In genomic region chr17:74863420-74864296, GRCh38 we compare ENCODE assay signal across 1 cellular context.
A peak's percentile ranks its signal among the peaks of the same experiment; 100 is the strongest.
TF ChIP-seq lines count a peak whose summit lies in the region.

No MANE protein-coding gene starts in this region.

TF ChIP-seq in HepG2, 621 proteins besides CTCF, POLR2A, EP300 and RAD21:
- TF ChIP-seq, protein P1, sequence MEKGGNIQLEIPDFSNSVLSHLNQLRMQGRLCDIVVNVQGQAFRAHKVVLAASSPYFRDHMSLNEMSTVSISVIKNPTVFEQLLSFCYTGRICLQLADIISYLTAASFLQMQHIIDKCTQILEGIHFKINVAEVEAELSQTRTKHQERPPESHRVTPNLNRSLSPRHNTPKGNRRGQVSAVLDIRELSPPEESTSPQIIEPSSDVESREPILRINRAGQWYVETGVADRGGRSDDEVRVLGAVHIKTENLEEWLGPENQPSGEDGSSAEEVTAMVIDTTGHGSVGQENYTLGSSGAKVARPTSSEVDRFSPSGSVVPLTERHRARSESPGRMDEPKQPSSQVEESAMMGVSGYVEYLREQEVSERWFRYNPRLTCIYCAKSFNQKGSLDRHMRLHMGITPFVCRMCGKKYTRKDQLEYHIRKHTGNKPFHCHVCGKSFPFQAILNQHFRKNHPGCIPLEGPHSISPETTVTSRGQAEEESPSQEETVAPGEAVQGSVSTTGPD (CRISPR knock-in tag; IDR thresholded peaks at IDR 0.05): no peak
- TF ChIP-seq, protein P2, sequence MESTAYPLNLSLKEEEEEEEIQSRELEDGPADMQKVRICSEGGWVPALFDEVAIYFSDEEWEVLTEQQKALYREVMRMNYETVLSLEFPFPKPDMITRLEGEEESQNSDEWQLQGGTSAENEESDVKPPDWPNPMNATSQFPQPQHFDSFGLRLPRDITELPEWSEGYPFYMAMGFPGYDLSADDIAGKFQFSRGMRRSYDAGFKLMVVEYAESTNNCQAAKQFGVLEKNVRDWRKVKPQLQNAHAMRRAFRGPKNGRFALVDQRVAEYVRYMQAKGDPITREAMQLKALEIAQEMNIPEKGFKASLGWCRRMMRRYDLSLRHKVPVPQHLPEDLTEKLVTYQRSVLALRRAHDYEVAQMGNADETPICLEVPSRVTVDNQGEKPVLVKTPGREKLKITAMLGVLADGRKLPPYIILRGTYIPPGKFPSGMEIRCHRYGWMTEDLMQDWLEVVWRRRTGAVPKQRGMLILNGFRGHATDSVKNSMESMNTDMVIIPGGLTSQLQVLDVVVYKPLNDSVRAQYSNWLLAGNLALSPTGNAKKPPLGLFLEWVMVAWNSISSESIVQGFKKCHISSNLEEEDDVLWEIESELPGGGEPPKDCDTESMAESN (CRISPR knock-in tag; conservative IDR thresholded peaks at IDR 0.05): peak; percentile 77; the same call in 1 of the 2 replicates
- TF ChIP-seq ATF7 (IDR thresholded peaks at IDR 0.05) (no peak), ATF7 (CRISPR knock-in tag; IDR thresholded peaks at IDR 0.05) (0 out of 2 replicates have a peak, but pooled peaks have one; percentile 9), ZNF3 (CRISPR knock-in tag; IDR thresholded peaks at IDR 0.05) (peak; percentile 94), ZNF205 (CRISPR knock-in tag; IDR thresholded peaks at IDR 0.05) (peak; percentile 90), RNF2 (conservative IDR thresholded peaks at IDR 0.05; ENCODE audit: low read depth) (no peak)
- TF ChIP-seq, protein P3, sequence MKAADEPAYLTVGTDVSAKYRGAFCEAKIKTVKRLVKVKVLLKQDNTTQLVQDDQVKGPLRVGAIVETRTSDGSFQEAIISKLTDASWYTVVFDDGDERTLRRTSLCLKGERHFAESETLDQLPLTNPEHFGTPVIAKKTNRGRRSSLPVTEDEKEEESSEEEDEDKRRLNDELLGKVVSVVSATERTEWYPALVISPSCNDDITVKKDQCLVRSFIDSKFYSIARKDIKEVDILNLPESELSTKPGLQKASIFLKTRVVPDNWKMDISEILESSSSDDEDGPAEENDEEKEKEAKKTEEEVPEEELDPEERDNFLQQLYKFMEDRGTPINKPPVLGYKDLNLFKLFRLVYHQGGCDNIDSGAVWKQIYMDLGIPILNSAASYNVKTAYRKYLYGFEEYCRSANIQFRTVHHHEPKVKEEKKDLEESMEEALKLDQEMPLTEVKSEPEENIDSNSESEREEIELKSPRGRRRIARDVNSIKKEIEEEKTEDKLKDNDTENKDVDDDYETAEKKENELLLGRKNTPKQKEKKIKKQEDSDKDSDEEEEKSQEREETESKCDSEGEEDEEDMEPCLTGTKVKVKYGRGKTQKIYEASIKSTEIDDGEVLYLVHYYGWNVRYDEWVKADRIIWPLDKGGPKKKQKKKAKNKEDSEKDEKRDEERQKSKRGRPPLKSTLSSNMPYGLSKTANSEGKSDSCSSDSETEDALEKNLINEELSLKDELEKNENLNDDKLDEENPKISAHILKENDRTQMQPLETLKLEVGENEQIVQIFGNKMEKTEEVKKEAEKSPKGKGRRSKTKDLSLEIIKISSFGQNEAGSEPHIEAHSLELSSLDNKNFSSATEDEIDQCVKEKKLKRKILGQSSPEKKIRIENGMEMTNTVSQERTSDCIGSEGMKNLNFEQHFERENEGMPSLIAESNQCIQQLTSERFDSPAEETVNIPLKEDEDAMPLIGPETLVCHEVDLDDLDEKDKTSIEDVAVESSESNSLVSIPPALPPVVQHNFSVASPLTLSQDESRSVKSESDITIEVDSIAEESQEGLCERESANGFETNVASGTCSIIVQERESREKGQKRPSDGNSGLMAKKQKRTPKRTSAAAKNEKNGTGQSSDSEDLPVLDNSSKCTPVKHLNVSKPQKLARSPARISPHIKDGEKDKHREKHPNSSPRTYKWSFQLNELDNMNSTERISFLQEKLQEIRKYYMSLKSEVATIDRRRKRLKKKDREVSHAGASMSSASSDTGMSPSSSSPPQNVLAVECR (CRISPR knock-in tag; IDR thresholded peaks at IDR 0.05; ENCODE audit: borderline replicate concordance): 0 out of 2 replicates have a peak, but pooled peaks have one; percentile 12
